Comparison of ENCODE assay signal across 13 cellular contexts in the genomic region with DNA sequence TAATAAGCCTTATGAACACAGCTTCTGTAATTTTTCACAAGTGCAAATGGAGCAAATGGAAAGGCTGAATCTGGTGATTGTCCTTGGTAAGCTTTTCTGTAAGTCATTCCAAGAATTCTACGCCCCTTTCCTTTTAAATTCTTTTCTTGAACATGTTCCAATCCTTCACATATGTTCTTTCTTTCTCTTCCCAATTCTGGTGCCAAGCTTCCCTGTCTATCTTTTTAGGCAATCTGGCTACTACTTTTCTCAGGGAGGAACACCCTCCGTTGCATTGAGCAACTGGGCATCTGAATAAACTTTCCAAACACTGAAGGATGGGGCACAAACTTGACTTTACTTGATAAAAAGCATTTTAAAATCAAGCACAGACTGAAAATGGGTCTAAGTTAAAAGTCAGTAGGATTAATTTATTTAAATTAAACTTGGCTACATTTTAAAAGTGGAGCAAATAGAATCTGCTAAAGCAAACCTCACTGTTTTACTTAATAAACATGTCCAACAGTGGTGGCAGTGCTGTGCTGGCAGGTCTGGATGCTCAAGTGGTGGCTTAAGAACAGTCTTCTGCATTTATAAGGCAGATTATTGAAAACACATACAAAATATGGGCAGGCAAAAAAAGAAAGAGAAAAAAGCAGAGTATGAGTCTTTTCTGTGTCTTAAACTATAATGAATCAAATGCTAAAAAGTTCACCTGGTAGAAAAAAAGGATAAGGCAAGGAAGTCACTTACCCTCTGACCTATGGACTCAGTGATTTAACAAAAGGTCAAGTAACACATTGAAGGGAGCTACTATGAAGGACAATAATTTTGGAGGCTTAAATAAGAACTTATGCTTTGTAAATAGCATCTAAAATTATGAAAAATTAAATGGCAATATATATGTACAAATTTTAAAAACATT. TPM values are rescaled to one million over a fixed set of nuclear protein-coding genes. Genes with fewer than 3 reads are reported as not detected.
A peak's percentile ranks its signal among the peaks of the same experiment; 100 is the strongest.
DNase-seq lines count a peak whose midpoint lies in the region; ATAC-seq, FAIRE-seq and TF ChIP-seq lines count a peak whose summit lies in the region.
"Had no signal": no experiment of that assay in that cellular context is flagged by ENCODE, and none has a peak within 500 bp of the region (broad histone marks: within the 10 kb centered on the region; RNA-seq: fewer than 3 reads in every experiment).

No MANE protein-coding gene starts in this region.

- ATAC-seq in A549 (no peak), HepG2 (no peak), GM18861 (IDR thresholded peaks at IDR 0.05; ENCODE audit: unreplicated experiment) (no peak), GM18511 (IDR thresholded peaks at IDR 0.05; ENCODE audit: unreplicated experiment) (no peak)
- ATAC-seq in activated CD8-positive, alpha-beta memory T cell treated with anti-CD3 and anti-CD28 coated beads, Interleukin-2, amount 10 ng/mL, durations not matched to agents 7 days and 5 days: no peak
- ATAC-seq in CD4-positive, alpha-beta T cell (ENCODE audit: poor library complexity): no peak

- no peak overlapping the region for H3K27ac ChIP-seq in A549
- no peak overlapping the region for H3K27ac ChIP-seq in HEK293 (ENCODE audit: extremely low read depth, low read depth, low read length)
- peak overlapping the region; percentile 5 for H3K27ac ChIP-seq in HepG2 (ENCODE audit: extremely low read length, insufficient read depth, low read length)
- no peak overlapping the region for H3K27ac ChIP-seq in CD4-positive, alpha-beta T cell (ENCODE audit: low read depth, low read length)

- TF ChIP-seq EP300 in A549 (IDR thresholded peaks at IDR 0.05) (no peak), HepG2 (IDR thresholded peaks at IDR 0.05; ENCODE audit: low read depth in 2 of 2, low read length in 2 of 2) (no peak), HepG2 (CRISPR knock-in tag; IDR thresholded peaks at IDR 0.05; ENCODE audit: borderline replicate concordance) (no peak)

- H3K4me3 ChIP-seq in A549: no peak overlapping the region
- H3K4me3 ChIP-seq in HEK293 (ENCODE audit: low read depth, low read length): no peak overlapping the region
- peak overlapping the region; percentile 94 to 100 (median 99); a peak in 5 of 6 replicates for H3K4me3 ChIP-seq in HepG2 (replicated peaks in 1 of 3; ENCODE audit: insufficient read depth in 1 of 3, low read depth in 2 of 3, low read length in 3 of 3)

- H3K4me1 ChIP-seq in A549 (peaks cover 42% of the 10 kb centered on the region), HEK293 (ENCODE audit: control insufficient read depth, insufficient read depth, low read length) (peaks cover 20% of the 10 kb centered on the region), HepG2 (ENCODE audit: insufficient read depth, low read length) (peaks cover 63% of the 10 kb centered on the region)

- no peak for TF ChIP-seq POLR2A in A549 (IDR thresholded peaks at IDR 0.05; ENCODE audit: low read length)
- TF ChIP-seq POLR2A in HepG2 (IDR thresholded peaks at IDR 0.05; ENCODE audit: insufficient read depth in 1 of 2, low read depth in 2 of 2, low read length in 2 of 2): no peak

- H3K36me3 ChIP-seq in HEK293 (ENCODE audit: control insufficient read depth in 2 of 2, insufficient read depth in 1 of 2, low read length in 2 of 2) (peaks cover 0 to 7% of the 10 kb centered on the region in 2 experiments; a peak in 1 of 3 replicates), HepG2 (replicated peaks in 1 of 2; ENCODE audit: control insufficient read depth in 1 of 2, insufficient read depth in 2 of 2, low read length in 2 of 2) (peaks cover 7 to 45% of the 10 kb centered on the region in 2 experiments)

- peak overlapping the region; percentile 99; the same call in 1 of the 2 replicates for H3K9ac ChIP-seq in HepG2 (ENCODE audit: insufficient read depth, low read depth, low read length)

- TF ChIP-seq CTCF in A549 (IDR thresholded peaks at IDR 0.05): no peak
- TF ChIP-seq CTCF in HEK293 (tag by site-specific recombination; IDR thresholded peaks at IDR 0.05): no peak
- TF ChIP-seq CTCF in brain (conservative IDR thresholded peaks at IDR 0.05): no peak
- no peak for TF ChIP-seq CTCF in HepG2 (CRISPR knock-in tag; IDR thresholded peaks at IDR 0.05)
- no peak for TF ChIP-seq CTCF in CD4-positive, alpha-beta T cell (IDR thresholded peaks at IDR 0.05)

- TF ChIP-seq RAD21 in A549 (conservative IDR thresholded peaks at IDR 0.05 in 1 of 2, IDR thresholded peaks at IDR 0.05 in 1 of 2): no peak
- no peak for TF ChIP-seq RAD21 in HepG2 (CRISPR knock-in tag; IDR thresholded peaks at IDR 0.05)

- no TSS peak for BruUV-seq in HepG2 (replicated peaks; lab: Mats Ljungman, UMichigan)

- peaks cover 0 to 6% of the 10 kb centered on the region in 2 experiments; a peak in 1 of 5 replicates for H3K27me3 ChIP-seq in HepG2 (ENCODE audit: control insufficient read depth in 1 of 2, insufficient read depth in 2 of 2, low read length in 2 of 2)
- H3K27me3 ChIP-seq in CD4-positive, alpha-beta T cell (ENCODE audit: control insufficient read depth, insufficient read depth, low read length): no peaks in the 10 kb centered on the region

- H3K27ac Mint-ChIP-seq in brain: peak overlapping the region in 4 of 5 experiments; percentile 21 to 91 (median 54)
- no peak overlapping the region for H3K27ac Mint-ChIP-seq in activated CD8-positive, alpha-beta memory T cell treated with anti-CD3 and anti-CD28 coated beads, Interleukin-2, amount 10 ng/mL, durations not matched to agents 7 days and 5 days
- H3K27ac Mint-ChIP-seq in CD4-positive, alpha-beta T cell: no peak overlapping the region
- H3K27ac Mint-ChIP-seq: CD4-positive, alpha-beta memory T cell had no signal

- intact Hi-C loops in HepG2 (cut with micrococcal nuclease; ENCODE audit: unreplicated experiment): loop anchor here (1.0 kb wide), 1 partner anchor 243 kb away; no protein-coding TSS in a partner anchor
- intact Hi-C loops in CD4-positive, alpha-beta T cell (cut with DNase I, micrococcal nuclease): loop anchor here (5.0 kb wide), 2 partner anchors 39 to 84 kb away; no protein-coding TSS in a partner anchor

- no peaks in the 10 kb centered on the region for H3K9me3 ChIP-seq in A549
- no peaks in the 10 kb centered on the region for H3K9me3 ChIP-seq in HEK293 (ENCODE audit: control insufficient read depth, insufficient read depth, low read depth, low read length)
- H3K9me3 ChIP-seq in HepG2 (ENCODE audit: low read length): no peaks in the 10 kb centered on the region
- no peaks in the 10 kb centered on the region for H3K9me3 ChIP-seq in CD4-positive, alpha-beta T cell (ENCODE audit: control insufficient read depth, low read length)

- H3K9me3 Mint-ChIP-seq in brain: no peaks in the 10 kb centered on the region
- H3K9me3 Mint-ChIP-seq in activated CD8-positive, alpha-beta memory T cell treated with anti-CD3 and anti-CD28 coated beads, Interleukin-2, amount 10 ng/mL, durations not matched to agents 7 days and 5 days (ENCODE audit: low read depth): peaks cover 4% of the 10 kb centered on the region
- no peaks in the 10 kb centered on the region for H3K9me3 Mint-ChIP-seq in CD4-positive, alpha-beta T cell

- peaks cover 98% of the 10 kb centered on the region for H3K79me2 ChIP-seq in HepG2 (ENCODE audit: insufficient read depth, low read length)

- CTCF ChIA-PET in A549 (lab: Yijun Ruan, JAX): interaction anchor here (0.9 to 1.5 kb wide), 5 partner anchors 20 to 380 kb away, joined by 3 to 5 read pairs (median 3); no protein-coding TSS in a partner anchor
- CTCF ChIA-PET in HEK293 (lab: Yijun Ruan, JAX): interaction anchor here (0.7 to 1.7 kb wide), 3 partner anchors 96 to 380 kb away, joined by 3 to 7 read pairs (median 3); no protein-coding TSS in a partner anchor
- CTCF ChIA-PET in HepG2 (lab: Yijun Ruan, JAX; ENCODE audit: low intra/inter-chr PET ratio, low total read pairs): no interaction called here
- CTCF ChIA-PET in activated CD8-positive, alpha-beta memory T cell treated with anti-CD3 and anti-CD28 coated beads, Interleukin-2, amount 10 ng/mL, durations not matched to agents 7 days and 5 days (lab: Charles Lee): interaction anchor here (1.1 to 1.4 kb wide), 2 partner anchors 10 to 381 kb away, joined by 3 read pairs; no protein-coding TSS in a partner anchor
- CTCF ChIA-PET in CD4-positive, alpha-beta T cell (lab: Charles Lee): interaction anchor here (1.1 kb wide), 1 partner anchor 12 kb away, joined by 4 read pairs; no protein-coding TSS in a partner anchor

- H3K27me3 Mint-ChIP-seq in brain: peaks cover 18% of the 10 kb centered on the region
- no peaks in the 10 kb centered on the region for H3K27me3 Mint-ChIP-seq in activated CD8-positive, alpha-beta memory T cell treated with anti-CD3 and anti-CD28 coated beads, Interleukin-2, amount 10 ng/mL, durations not matched to agents 7 days and 5 days
- H3K27me3 Mint-ChIP-seq in CD4-positive, alpha-beta T cell: no peaks in the 10 kb centered on the region
- H3K27me3 Mint-ChIP-seq: CD4-positive, alpha-beta memory T cell had no signal

- H3K4me2 ChIP-seq in A549: peak overlapping the region; percentile 93
- H3K4me2 ChIP-seq in HepG2 (ENCODE audit: low read depth, low read length): peak overlapping the region; percentile 91

- in situ Hi-C loops in HepG2 (cut with HindIII; ENCODE audit: extremely low pct_ligation_motif_present, low pct_unique_long_range_greater_than_20kb): loop anchor here (5.0 kb wide), 1 partner anchor 99 kb away; no protein-coding TSS in a partner anchor

- DNase-seq in A549 (ENCODE audit: low read depth in 1 of 2, low spot score in 1 of 2) (no peak), HepG2 (ENCODE audit: low spot score) (no peak)
- no peak for DNase-seq in activated CD8-positive, alpha-beta memory T cell treated with anti-CD3 and anti-CD28 coated beads, Interleukin-2, amount 10 ng/mL, durations not matched to agents 7 days and 5 days
- no peak for DNase-seq in CD4-positive, alpha-beta T cell
- DNase-seq: activated gamma-delta T cell treated with Interleukin-2 at 50 U/mL for 16 hours; CD4-positive, alpha-beta memory T cell; NCI-H1092; stimulated activated CD4-positive, alpha-beta T cell treated with anti-CD3 and anti-CD28 coated beads, Interleukin-15, amount 100 ng/mL, for 24 hours had no signal

- FAIRE-seq in A549 (lab: Jason Lieb, UNC) (no peak), HepG2 (lab: Jason Lieb, UNC) (no peak)
- FAIRE-seq: endometrium had no signal

- peaks cover 47% of the 10 kb centered on the region for H3K4me1 Mint-ChIP-seq in brain
- peaks cover 50% of the 10 kb centered on the region for H3K4me1 Mint-ChIP-seq in activated CD8-positive, alpha-beta memory T cell treated with anti-CD3 and anti-CD28 coated beads, Interleukin-2, amount 10 ng/mL, durations not matched to agents 7 days and 5 days
- peaks cover 34% of the 10 kb centered on the region for H3K4me1 Mint-ChIP-seq in CD4-positive, alpha-beta T cell (ENCODE audit: low read depth)

- WGBS in A549 (ENCODE audit: missing lambda C conversion rate): 98% methylated on average over 2 of the region's 2 CpGs
- 80% methylated on average over 2 of the region's 2 CpGs for WGBS in HepG2 (ENCODE audit: low lambda C conversion rate)

- H3K36me3 Mint-ChIP-seq in brain: no peaks in the 10 kb centered on the region
- peaks cover 38% of the 10 kb centered on the region for H3K36me3 Mint-ChIP-seq in activated CD8-positive, alpha-beta memory T cell treated with anti-CD3 and anti-CD28 coated beads, Interleukin-2, amount 10 ng/mL, durations not matched to agents 7 days and 5 days
- peaks cover 6% of the 10 kb centered on the region for H3K36me3 Mint-ChIP-seq in CD4-positive, alpha-beta T cell (ENCODE audit: low read depth)

- peak overlapping the region in 3 of 5 experiments; percentile 49 to 65 (median 63) for H3K4me3 Mint-ChIP-seq in brain
- no peak overlapping the region for H3K4me3 Mint-ChIP-seq in activated CD8-positive, alpha-beta memory T cell treated with anti-CD3 and anti-CD28 coated beads, Interleukin-2, amount 10 ng/mL, durations not matched to agents 7 days and 5 days
- H3K4me3 Mint-ChIP-seq in CD4-positive, alpha-beta T cell: no peak overlapping the region
- H3K4me3 Mint-ChIP-seq: CD4-positive, alpha-beta memory T cell had no signal

- H2AFZ ChIP-seq in HepG2 (ENCODE audit: low read length): no peak overlapping the region

- POLR2A ChIA-PET in A549 (lab: Yijun Ruan, JAX): no interaction called here
- POLR2A ChIA-PET in HEK293 (lab: Yijun Ruan, JAX): no interaction called here
- POLR2A ChIA-PET in HepG2 (lab: Yijun Ruan, JAX): interaction anchor here (1.1 to 7.2 kb wide), 2 partner anchors 31 kb away, joined by 5 to 125 read pairs; no protein-coding TSS in a partner anchor
- POLR2A ChIA-PET in CD4-positive, alpha-beta T cell (lab: Charles Lee): no interaction called here

- peaks cover 97% of the 10 kb centered on the region for H4K20me1 ChIP-seq in HepG2 (ENCODE audit: insufficient read depth, low read length)

RNA-seq across cellular contexts. Expression of gene ELL2, which starts 5.4 kb away (rescaled TPM):
- polyA plus RNA-seq in A549 (2011; rRNA removed): 23.8 and 24.2 TPM in 2 replicates
- 3.8 and 4.0 TPM in 2 replicates for polyA plus RNA-seq in A549 (2012; cell fraction: cytosol; rRNA removed)
- polyA plus RNA-seq in A549 (2012; cell fraction: nucleus; rRNA removed): 3.5 and 4.9 TPM in 2 replicates
- polyA plus RNA-seq in A549 (2017; fragmentation: RNase III; extraction: RNeasy Plus Mini Kit Qiagen cat#74134 plus additional on column Dnase treatment): 9.7 to 12.5 TPM (median 11.8 TPM) in 3 replicates
- 25.5 and 26.9 TPM in 2 replicates for polyA minus RNA-seq in A549 (2011; rRNA and poly(A)+ RNA removed)
- 4.8 TPM for polyA plus RNA-seq in brain (ENCODE audit: insufficient read depth, low read depth, low replicate concordance)
- 64.5 and 78.9 TPM in 2 replicates for total RNA-seq in HepG2 (2016; rRNA removed; fragmentation: Illumina TruSeq; extraction: Trizol)
- 19.2 and 20.4 TPM in 2 replicates for total RNA-seq in HepG2 (2016; cell fraction: cytosol; rRNA removed; fragmentation: Illumina TruSeq; extraction: Trizol; ENCODE audit: low read depth)
- total RNA-seq in HepG2 (2016; cell fraction: insoluble cytoplasmic fraction; rRNA removed; fragmentation: Illumina TruSeq; extraction: Trizol): 69.3 and 74.8 TPM in 2 replicates
- 73.2 and 75.4 TPM in 2 replicates for total RNA-seq in HepG2 (2016; cell fraction: membrane; rRNA removed; fragmentation: Illumina TruSeq; extraction: Trizol)
- 121 and 123 TPM in 2 replicates for total RNA-seq in HepG2 (2016; cell fraction: nucleus; rRNA removed; fragmentation: Illumina TruSeq; extraction: Trizol)
- polyA plus RNA-seq in HepG2 (2011; rRNA removed): 75.7 and 97.1 TPM in 2 replicates
- polyA plus RNA-seq in HepG2 (2011; cell fraction: cytosol; rRNA removed): 40.8 and 54.3 TPM in 2 replicates
- polyA plus RNA-seq in HepG2 (2011; cell fraction: nucleus; rRNA removed): 68.9 and 74.9 TPM in 2 replicates
- 87.7 and 101 TPM in 2 replicates for polyA plus RNA-seq in HepG2 (2012)
- 13.4 and 15.1 TPM in 2 replicates for polyA plus RNA-seq in HepG2 (2016; cell fraction: cytosol; fragmentation: Illumina TruSeq; extraction: Trizol; ENCODE audit: low read depth)
- polyA plus RNA-seq in HepG2 (2016; cell fraction: insoluble cytoplasmic fraction; fragmentation: Illumina TruSeq; extraction: Trizol; ENCODE audit: low read depth): 81.1 and 83.2 TPM in 2 replicates
- polyA plus RNA-seq in HepG2 (2016; cell fraction: membrane; fragmentation: Illumina TruSeq; extraction: Trizol; ENCODE audit: low read depth): 49.0 and 50.1 TPM in 2 replicates
- polyA plus RNA-seq in HepG2 (2016; cell fraction: nucleus; fragmentation: Illumina TruSeq; extraction: Trizol; ENCODE audit: insufficient read depth, low read depth): 115 and 124 TPM in 2 replicates
- polyA minus RNA-seq in HepG2 (2011; rRNA and poly(A)+ RNA removed; ENCODE audit: low replicate concordance): 37.6 and 93.4 TPM in 2 replicates
- 82.9 and 96.7 TPM in 2 replicates for polyA minus RNA-seq in HepG2 (2011; cell fraction: cytosol; rRNA and poly(A)+ RNA removed)
- polyA minus RNA-seq in HepG2 (2011; cell fraction: nucleus; rRNA and poly(A)+ RNA removed): 685 and 799 TPM in 2 replicates
- total RNA-seq in activated CD8-positive, alpha-beta memory T cell treated with anti-CD3 and anti-CD28 coated beads, Interleukin-2, amount 10 ng/mL, durations not matched to agents 7 days and 5 days: 10 to 100 TPM; 33.9 to 81.8 TPM
- total RNA-seq in CD4-positive, alpha-beta T cell: 10 to 100 TPM; 93.5 to 98.1 TPM

Comparison
In these comparisons a context has a peak if more than half of its experiments do, and no peak if none do; other contexts are left out.
1. H3K4me3 ChIP-seq: peak in HepG2 (3 of 3); none in A549 (single experiment) and HEK293 (single experiment).
2. H3K27ac Mint-ChIP-seq: peak in brain (4 of 5); none in activated CD8-positive, alpha-beta memory T cell treated with anti-CD3 and anti-CD28 coated beads, Interleukin-2, amount 10 ng/mL, durations not matched to agents 7 days and 5 days (single experiment) and CD4-positive, alpha-beta T cell (single experiment).
3. H3K4me3 Mint-ChIP-seq: peak in brain (3 of 5); none in activated CD8-positive, alpha-beta memory T cell treated with anti-CD3 and anti-CD28 coated beads, Interleukin-2, amount 10 ng/mL, durations not matched to agents 7 days and 5 days (single experiment) and CD4-positive, alpha-beta T cell (single experiment).